14 cellular contexts compared by ENCODE assay signal in the genomic region with DNA sequence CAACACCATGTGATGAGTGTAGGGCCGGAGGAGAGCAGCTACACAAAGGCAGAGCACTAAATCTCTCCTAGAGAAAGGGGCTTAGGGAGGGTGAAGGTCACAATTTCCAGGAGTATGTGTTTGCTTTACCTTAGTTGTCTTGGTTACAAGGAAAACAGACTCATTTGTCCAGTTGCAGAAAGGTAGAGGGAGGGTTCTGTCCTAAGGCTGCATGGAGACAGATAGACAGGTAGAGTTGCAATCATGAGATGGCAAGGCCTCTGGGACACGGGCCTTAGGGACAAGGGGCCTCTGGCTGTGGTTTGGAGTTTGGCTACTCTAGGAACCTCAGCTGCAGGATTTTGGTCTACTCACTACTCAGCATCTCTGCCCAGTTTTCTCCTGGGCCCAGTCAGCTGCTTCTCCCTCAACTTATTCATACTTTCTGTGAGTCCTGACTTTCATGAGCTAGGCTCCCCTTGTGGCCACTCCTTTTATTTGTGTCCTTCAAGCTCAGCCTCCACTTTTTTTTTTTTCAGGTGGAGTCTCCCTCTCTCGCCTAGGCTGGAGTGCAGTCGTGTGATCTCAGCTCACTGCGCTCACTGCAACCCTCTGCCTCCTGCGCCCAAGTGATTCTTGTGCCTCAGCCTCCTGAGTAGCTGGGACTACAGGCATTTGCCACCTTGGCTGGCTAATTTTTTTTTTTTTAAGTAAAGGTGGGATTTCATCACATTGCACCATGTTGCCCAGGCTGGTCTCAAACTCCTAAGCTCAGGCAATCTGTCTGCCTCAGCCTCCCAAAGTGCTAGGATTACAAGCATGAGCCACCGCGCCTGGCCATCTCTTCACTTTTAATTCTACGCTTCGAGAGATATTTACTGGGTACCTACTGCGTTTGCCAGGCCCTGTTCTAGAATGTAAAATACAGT.
DNase-seq lines count a peak whose midpoint lies in the region; ATAC-seq, FAIRE-seq and TF ChIP-seq lines count a peak whose summit lies in the region.
"Had no signal": no experiment of that assay in that cellular context is flagged by ENCODE, and none has a peak within 500 bp of the region (broad histone marks: within the 10 kb centered on the region; RNA-seq: fewer than 3 reads in every experiment).

No MANE protein-coding gene starts in this region.

- no peak for ATAC-seq in mucosa of descending colon

- intact Hi-C loops in Caco-2 (cut with micrococcal nuclease; ENCODE audit: unreplicated experiment), result no loop called here
- intact Hi-C loops in mucosa of descending colon (cut with DNase I, micrococcal nuclease), result no loop called here

- H3K36me3 ChIP-seq in Caco-2 (ENCODE audit: control insufficient read depth, insufficient read depth, low read length) (no peaks in the 10 kb centered on the region), keratinocyte (ENCODE audit: control insufficient read depth in 2 of 2, extremely low read depth in 1 of 2, insufficient read depth in 2 of 2, low read length in 2 of 2) (no peaks in the 10 kb centered on the region), mucosa of descending colon (ENCODE audit: low read depth) (peaks cover 2% of the 10 kb centered on the region)
- H3K36me3 ChIP-seq: breast epithelium, SJSA1, suprapubic skin had no signal

- BruUV-seq in Caco-2 (replicated peaks; lab: Mats Ljungman, UMichigan), result no TSS peak

- in situ Hi-C loops in astrocyte of the spinal cord (cut with HindIII; ENCODE audit: low sequenced_read_pairs), result no loop called here

- no peak overlapping the region for H3K27ac ChIP-seq in keratinocyte (ENCODE audit: control insufficient read depth, insufficient read depth, low read length)
- H3K27ac ChIP-seq: breast epithelium, SJSA1, suprapubic skin had no signal

- no peaks in the 10 kb centered on the region for H4K20me1 ChIP-seq in keratinocyte (ENCODE audit: control insufficient read depth, extremely low read depth, insufficient read depth, low read length)

- CTCF ChIA-PET in Caco-2 (lab: Charles Lee), result no interaction called here
- CTCF ChIA-PET in HEK293T (lab: Yijun Ruan, JAX), result interaction anchor here (0.6 to 0.9 kb wide), 2 partner anchors 52 to 123 kb away, joined by 3 to 6 read pairs; no protein-coding TSS in a partner anchor

- TF ChIP-seq CTCF in Caco-2 (IDR thresholded peaks at IDR 0.05; ENCODE audit: insufficient read depth in 1 of 2, low read depth in 1 of 2, low read length in 1 of 2, severe bottlenecking in 1 of 2, unreplicated experiment in 1 of 2) (no peak), astrocyte of the spinal cord (IDR thresholded peaks at IDR 0.05; ENCODE audit: low read depth, low read length) (peak; percentile 20), keratinocyte (optimal IDR thresholded peaks at IDR 0.05 in 1 of 3, IDR thresholded peaks at IDR 0.05 in 1 of 3, conservative IDR thresholded peaks at IDR 0.05 in 1 of 3; ENCODE audit: extremely low read depth in 1 of 3, insufficient read depth in 2 of 3, low read length in 3 of 3) (peak; percentile 3 to 27 (median 14)), mucosa of descending colon (IDR thresholded peaks at IDR 0.05) (no peak)

- H3K27me3 Mint-ChIP-seq in Caco-2 (ENCODE audit: insufficient read depth, unreplicated experiment), result no peaks in the 10 kb centered on the region
- H3K27me3 Mint-ChIP-seq: B cell had no signal

- POLR2A ChIA-PET in Caco-2 (lab: Charles Lee), result no interaction called here
- POLR2A ChIA-PET in HEK293T (lab: Yijun Ruan, JAX), result interaction anchor here (1.0 kb wide), 1 partner anchor 66 kb away, joined by 3 read pairs; no protein-coding TSS in a partner anchor

- no peaks in the 10 kb centered on the region for H3K9me1 ChIP-seq in keratinocyte (ENCODE audit: control insufficient read depth, extremely low read depth, insufficient read depth, low read length)

- no peaks in the 10 kb centered on the region for H3K27me3 ChIP-seq in Caco-2 (replicated peaks; ENCODE audit: control insufficient read depth, insufficient read depth, low read length)
- H3K27me3 ChIP-seq in keratinocyte (ENCODE audit: control insufficient read depth, extremely low read depth, insufficient read depth, low read length), result no peaks in the 10 kb centered on the region
- H3K27me3 ChIP-seq: breast epithelium, SJSA1, suprapubic skin had no signal

- no peaks in the 10 kb centered on the region for H3K36me3 Mint-ChIP-seq in Caco-2 (ENCODE audit: insufficient read depth, unreplicated experiment)

- DNase-seq in Caco-2 (peak; percentile 37 to 45), HEK293T (ENCODE audit: extremely low spot score) (no peak), astrocyte of the spinal cord (ENCODE audit: low read depth, low spot score) (no peak), keratinocyte (ENCODE audit: low read depth, low spot score) (no peak), mucosa of gallbladder (ENCODE audit: low spot score) (no peak), mucosa of descending colon (no peak), DMS153 treated with DMSO at 0.1 percent for 48 hours (lab: John Stamatoyannopoulos, UW; ENCODE audit: unreplicated experiment) (no peak)
- no peak for DNase-seq in stimulated activated CD4-positive, alpha-beta T cell treated with anti-CD3 and anti-CD28 coated beads, Interleukin-12 subunit alpha, Interleukin-12 subunit beta, amount 100 ng/mL, for 4 hours
- DNase-seq: activated naive CD4-positive, alpha-beta T cell; DND-41 had no signal

- dilution Hi-C loops in keratinocyte (cut with MboI; ENCODE audit: extremely low pct_ligation_motif_present, low sequenced_read_pairs), result no loop called here

- H3K4me1 Mint-ChIP-seq in Caco-2 (ENCODE audit: low read depth, unreplicated experiment), result no peaks in the 10 kb centered on the region

- no peaks in the 10 kb centered on the region for H3K79me2 ChIP-seq in keratinocyte (ENCODE audit: control insufficient read depth, insufficient read depth, low read length)

- H3K4me3 Mint-ChIP-seq in Caco-2 (ENCODE audit: unreplicated experiment), result peak overlapping the region; percentile 28
- H3K4me3 Mint-ChIP-seq: B cell had no signal

- FAIRE-seq in keratinocyte (lab: Jason Lieb, UNC), result no peak

- no peak overlapping the region for H3K9ac ChIP-seq in keratinocyte (ENCODE audit: control insufficient read depth, extremely low read depth, insufficient read depth, low read length)

- no peaks in the 10 kb centered on the region for H3K9me3 Mint-ChIP-seq in Caco-2 (ENCODE audit: unreplicated experiment)

- peak overlapping the region; percentile 89 for H3K27ac Mint-ChIP-seq in Caco-2 (ENCODE audit: unreplicated experiment)
- H3K27ac Mint-ChIP-seq: B cell had no signal

- H3K4me3 ChIP-seq in Caco-2 (ENCODE audit: low read depth, low read length) (no peak overlapping the region), astrocyte of the spinal cord (ENCODE audit: low read depth, low read length) (no peak overlapping the region), keratinocyte (ENCODE audit: control insufficient read depth in 2 of 3, extremely low read depth in 1 of 3, insufficient read depth in 2 of 3, low read depth in 1 of 3, low read length in 3 of 3) (no peak overlapping the region), mucosa of descending colon (no peak overlapping the region)
- H3K4me3 ChIP-seq: breast epithelium, SJSA1, suprapubic skin had no signal

- H3K9me3 ChIP-seq in Caco-2 (no peaks in the 10 kb centered on the region), keratinocyte (ENCODE audit: control insufficient read depth, low read depth, low read length) (no peaks in the 10 kb centered on the region), mucosa of descending colon (no peaks in the 10 kb centered on the region)
- H3K9me3 ChIP-seq: breast epithelium, SJSA1, suprapubic skin had no signal

- H2AFZ ChIP-seq in keratinocyte (ENCODE audit: control insufficient read depth, low read length), result no peak overlapping the region

- no peak overlapping the region for H3K4me2 ChIP-seq in keratinocyte (ENCODE audit: control insufficient read depth, extremely low read depth, insufficient read depth, low read depth, low read length)

- H3K4me1 ChIP-seq in Caco-2, result no peaks in the 10 kb centered on the region
- peaks cover 12% of the 10 kb centered on the region for H3K4me1 ChIP-seq in keratinocyte (ENCODE audit: control insufficient read depth, extremely low read depth, insufficient read depth, low read length)
- H3K4me1 ChIP-seq in mucosa of descending colon (ENCODE audit: low read depth), result peaks cover 18% of the 10 kb centered on the region

TF ChIP-seq in HEK293T, 16 proteins besides CTCF, POLR2A, EP300 and RAD21:
- TF ChIP-seq ZNF384 (IDR thresholded peaks at IDR 0.05), result peak; percentile 86
- TF ChIP-seq NFRKB (IDR thresholded peaks at IDR 0.05), result no peak

Comparison
In these comparisons a context has a peak if more than half of its experiments do, and no peak if none do; other contexts are left out.
1. DNase-seq: peak in Caco-2 (2 of 2); none in HEK293T (single experiment), astrocyte of the spinal cord (single experiment), keratinocyte (single experiment), stimulated activated CD4-positive, alpha-beta T cell treated with anti-CD3 and anti-CD28 coated beads, Interleukin-12 subunit alpha, Interleukin-12 subunit beta, amount 100 ng/mL, for 4 hours (single experiment), mucosa of gallbladder (single experiment), mucosa of descending colon (0 of 3) and DMS153 treated with DMSO at 0.1 percent for 48 hours (single experiment).
2. CTCF ChIP-seq: peak in astrocyte of the spinal cord (single experiment) and keratinocyte (3 of 3); none in Caco-2 (0 of 2) and mucosa of descending colon (single experiment).